In genomic region chr3:51941447-51941797, GRCh38 we compare ENCODE assay signal across 8 cellular contexts. TPM values are rescaled to one million over a fixed set of nuclear protein-coding genes. Genes with fewer than 3 reads are reported as not detected.
A peak's percentile ranks its signal among the peaks of the same experiment; 100 is the strongest.
DNase-seq lines count a peak whose midpoint lies in the region; ATAC-seq and TF ChIP-seq lines count a peak whose summit lies in the region.

No MANE protein-coding gene starts in this region.

- no peaks in the 10 kb centered on the region for H3K9me2 ChIP-seq in GM23248 (ENCODE audit: insufficient read depth)

- H3K9ac ChIP-seq in GM23248, result peak overlapping the region; percentile 89
- H3K9ac ChIP-seq in skeletal muscle tissue (ENCODE audit: low read depth in 1 of 3, low read length in 3 of 3), result peak overlapping the region; percentile 76 to 92 (median 89)

- peaks cover 39% of the 10 kb centered on the region for H3K79me2 ChIP-seq in GM23248 (ENCODE audit: insufficient read depth)

- H3K27me3 ChIP-seq in GM23248 (replicated peaks; ENCODE audit: insufficient read depth) (no peaks in the 10 kb centered on the region), right atrium auricular region (no peaks in the 10 kb centered on the region), skeletal muscle tissue (ENCODE audit: control insufficient read depth in 3 of 3, insufficient read depth in 3 of 3, low read length in 3 of 3) (no peaks in the 10 kb centered on the region)

- DNase-seq in GM23248 (no peak), right atrium auricular region (ENCODE audit: low spot score) (no peak), pons (ENCODE audit: low spot score) (no peak), GM20000 (ENCODE audit: low spot score) (no peak)
- no peak for DNase-seq in activated CD4-positive, alpha-beta T cell treated with anti-CD3 and anti-CD28 coated beads, Interleukin-2, amount 50 U/mL, for 1 hour

- H3K36me3 ChIP-seq in GM23248 (ENCODE audit: low read depth), result no peaks in the 10 kb centered on the region; the same call in 1 of the 2 replicates
- peaks cover 23% of the 10 kb centered on the region for H3K36me3 ChIP-seq in right atrium auricular region
- peaks cover 26 to 42% (median 39%) of the 10 kb centered on the region in 3 donors for H3K36me3 ChIP-seq in skeletal muscle tissue (ENCODE audit: control insufficient read depth in 3 of 3, insufficient read depth in 3 of 3, low read length in 3 of 3)

- H4K20me1 ChIP-seq in GM23248 (ENCODE audit: insufficient read depth), result no peaks in the 10 kb centered on the region

- peak overlapping the region; percentile 69 for H3K27ac ChIP-seq in GM23248
- peak overlapping the region; percentile 89 for H3K27ac ChIP-seq in VCaP
- peak overlapping the region; percentile 36 to 67 for H3K27ac ChIP-seq in right atrium auricular region
- H3K27ac ChIP-seq in skeletal muscle tissue (ENCODE audit: low read depth, low read length), result peak overlapping the region; percentile 79

- H3K4me2 ChIP-seq in GM23248 (ENCODE audit: unreplicated experiment), result peak overlapping the region; percentile 95

- H3F3A ChIP-seq in GM23248 (ENCODE audit: insufficient read depth), result peaks cover 13% of the 10 kb centered on the region; the same call in 1 of the 2 replicates

- in situ Hi-C loops in GM23248 (cut with MboI), result no loop called here

- peaks cover 20% of the 10 kb centered on the region for H3K4me1 ChIP-seq in GM23248 (ENCODE audit: insufficient read depth)
- H3K4me1 ChIP-seq in right atrium auricular region, result peaks cover 0 to 32% of the 10 kb centered on the region in 2 donors
- peaks cover 23 to 31% (median 26%) of the 10 kb centered on the region in 3 donors for H3K4me1 ChIP-seq in skeletal muscle tissue (ENCODE audit: control insufficient read depth in 3 of 3, insufficient read depth in 3 of 3, low read length in 3 of 3)

- H3K4me3 ChIP-seq in GM23248 (peak overlapping the region; percentile 92), right atrium auricular region (peak overlapping the region; percentile 57 to 80), skeletal muscle tissue (ENCODE audit: low read length in 3 of 3) (peak overlapping the region; percentile 76 to 87 (median 84))

- H2AFZ ChIP-seq in GM23248, result peak overlapping the region; percentile 76

- ATAC-seq in GM19397 (IDR thresholded peaks at IDR 0.05; ENCODE audit: unreplicated experiment), result no peak

- TF ChIP-seq CTCF in VCaP (conservative IDR thresholded peaks at IDR 0.05) (no peak), right atrium auricular region (IDR thresholded peaks at IDR 0.05) (no peak), GM20000 (IDR thresholded peaks at IDR 0.05; ENCODE audit: extremely low read depth, missing control alignments) (no peak)

- WGBS in GM23248 (ENCODE audit: low coverage in 1 of 2, low lambda C conversion rate in 2 of 2, missing lambda C conversion rate in 2 of 2), 2 experiments, result 0 to 3% methylated on average over 16 to 17 of the region's 21 CpGs

- no peaks in the 10 kb centered on the region for H3K9me3 ChIP-seq in GM23248 (ENCODE audit: low read depth)
- H3K9me3 ChIP-seq in right atrium auricular region, result no peaks in the 10 kb centered on the region
- H3K9me3 ChIP-seq in skeletal muscle tissue (ENCODE audit: control insufficient read depth in 3 of 3, low read length in 3 of 3), result no peaks in the 10 kb centered on the region

RNA-seq across cellular contexts. Expression of gene RRP9, which starts 0.3 kb away (rescaled TPM):
- total RNA-seq in GM23248 (2014; rRNA removed; shearing (Covaris generic)), result 21.6 and 27.5 TPM in 2 replicates
- 24.6 and 28.4 TPM in 2 replicates for polyA plus RNA-seq in GM23248 (2016; fragmentation: Nextera tagmentation; extraction: Ambion mirVana)
- total RNA-seq in right atrium auricular region, result 10 to 100 TPM in 1 of 2 donors, 1 to 10 TPM in 1; 6.3 to 11.1 TPM
- total RNA-seq in skeletal muscle tissue, result 14.6 TPM

RNA-seq across cellular contexts. Expression of gene PARP3, which starts 0.7 kb away (rescaled TPM):
- 80.4 and 118 TPM in 2 replicates for total RNA-seq in GM23248 (2014; rRNA removed; shearing (Covaris generic))
- 60.4 and 64.0 TPM in 2 replicates for polyA plus RNA-seq in GM23248 (2016; fragmentation: Nextera tagmentation; extraction: Ambion mirVana)
- total RNA-seq in right atrium auricular region (10 to 100 TPM in 1 of 2 donors, 1 to 10 TPM in 1; 9.8 to 12.8 TPM), skeletal muscle tissue (6.3 TPM)

RNA-seq across cellular contexts. Expression of gene GPR62, which starts 13.8 kb away (rescaled TPM):
- not detected in 2 replicates for total RNA-seq in GM23248 (2014; rRNA removed; shearing (Covaris generic))
- polyA plus RNA-seq in GM23248 (2016; fragmentation: Nextera tagmentation; extraction: Ambion mirVana), result 0.09 TPM in 1 of 2 replicates, not detected in the other
- total RNA-seq in right atrium auricular region, result under 1 TPM; 0.12 to 0.82 TPM
- total RNA-seq in skeletal muscle tissue, result 0.52 TPM

RNA-seq across cellular contexts. Expression of gene PCBP4, which starts 25.8 kb away (rescaled TPM):
- 71.2 and 91.2 TPM in 2 replicates for total RNA-seq in GM23248 (2014; rRNA removed; shearing (Covaris generic))
- polyA plus RNA-seq in GM23248 (2016; fragmentation: Nextera tagmentation; extraction: Ambion mirVana), result 40.4 and 45.0 TPM in 2 replicates
- 100 to 1,000 TPM in 1 of 2 donors, 10 to 100 TPM in 1; 73.8 to 119 TPM for total RNA-seq in right atrium auricular region
- total RNA-seq in skeletal muscle tissue, result 33.4 TPM

RNA-seq across cellular contexts. Expression of gene ABHD14B, which starts 32.4 kb away (rescaled TPM):
- total RNA-seq in GM23248 (2014; rRNA removed; shearing (Covaris generic)), result 60.3 and 60.4 TPM in 2 replicates
- 64.9 and 70.9 TPM in 2 replicates for polyA plus RNA-seq in GM23248 (2016; fragmentation: Nextera tagmentation; extraction: Ambion mirVana)
- total RNA-seq in right atrium auricular region (10 to 100 TPM; 15.6 to 20.9 TPM), skeletal muscle tissue (7.8 TPM)
